ENCODE assay signal across 15 cellular contexts in the genomic region with DNA sequence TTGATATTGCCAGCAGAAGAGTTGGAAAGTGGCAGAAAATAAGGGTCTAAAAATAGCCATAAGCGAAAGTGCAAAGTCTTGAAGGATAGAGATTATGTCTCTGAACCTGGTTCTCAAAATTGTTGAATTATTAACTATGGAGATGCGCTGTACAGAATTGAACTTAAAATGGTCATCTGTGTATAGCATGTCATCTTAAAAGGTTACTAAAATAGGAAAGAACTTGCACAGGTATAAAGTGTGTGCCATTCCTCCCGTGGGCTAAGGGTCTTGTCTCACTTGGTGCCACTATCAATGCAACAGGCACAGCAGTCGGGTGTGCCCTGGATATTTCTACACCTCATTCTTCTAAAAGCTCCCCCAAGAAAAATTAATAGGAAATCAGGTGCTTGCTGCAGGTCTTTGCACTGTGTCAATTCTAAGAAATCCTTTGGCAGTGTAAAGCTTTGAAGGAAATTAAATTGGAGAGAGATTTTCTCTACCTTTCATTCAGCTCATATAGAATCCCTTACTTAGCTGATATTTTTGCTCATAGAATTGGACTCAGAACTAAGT. TPM values are rescaled to one million over a fixed set of nuclear protein-coding genes. Genes with fewer than 3 reads are reported as not detected.
DNase-seq lines count a peak whose midpoint lies in the region; ATAC-seq, FAIRE-seq and TF ChIP-seq lines count a peak whose summit lies in the region.
"Had no signal": no experiment of that assay in that cellular context is flagged by ENCODE, and none has a peak within 500 bp of the region (broad histone marks: within the 10 kb centered on the region; RNA-seq: fewer than 3 reads in every experiment).

No MANE protein-coding gene starts in this region.

- H3K27ac ChIP-seq in body of pancreas (peak overlapping the region; percentile 50 to 92 (median 84)), kidney (ENCODE audit: low read depth in 2 of 2, low read length in 2 of 2) (peak overlapping the region; percentile 63 to 81), A673 (ENCODE audit: low read depth, low read length, poor library complexity, severe bottlenecking) (no peak overlapping the region)

- FAIRE-seq in GM18507 (lab: Jason Lieb, UNC) (peak; percentile 21), kidney (lab: Jason Lieb, UNC) (no peak)

- intact Hi-C loops in body of pancreas (cut with DNase I) (no loop called here), kidney (cut with DNase I) (no loop called here), A673 (cut with micrococcal nuclease; ENCODE audit: unreplicated experiment) (no loop called here)

- 7 to 16% methylated on average over 4 of the region's 4 CpGs for whole genome bisulfite sequencing in body of pancreas, 2 donors

- TF ChIP-seq CTCF in body of pancreas (IDR thresholded peaks at IDR 0.05) (no peak), kidney (IDR thresholded peaks at IDR 0.05; ENCODE audit: borderline replicate concordance, extremely low read depth, insufficient read depth) (no peak), progenitor cell of endocrine pancreas (IDR thresholded peaks at IDR 0.05; ENCODE audit: unreplicated experiment) (no peak), A673 (conservative IDR thresholded peaks at IDR 0.05; ENCODE audit: low read depth, low read length) (no peak)

- no peaks in the 10 kb centered on the region for H3K27me3 Mint-ChIP-seq in progenitor cell of endocrine pancreas

- peaks cover 0 to 6% (median 0%) of the 10 kb centered on the region in 3 donors for H3K9me3 ChIP-seq in body of pancreas
- no peaks in the 10 kb centered on the region for H3K9me3 ChIP-seq in kidney (ENCODE audit: control insufficient read depth in 1 of 2, low read length in 2 of 2)
- H3K9me3 ChIP-seq in A673 (ENCODE audit: low read depth, low read length, poor library complexity, severe bottlenecking), result no peaks in the 10 kb centered on the region
- H3K9me3 ChIP-seq: MG63 had no signal

- no peak for ATAC-seq in body of pancreas
- ATAC-seq: T-cell had no signal

- peaks cover 4% of the 10 kb centered on the region for H3K36me3 Mint-ChIP-seq in progenitor cell of endocrine pancreas (ENCODE audit: insufficient read depth)
- H3K36me3 Mint-ChIP-seq: activated naive CD8-positive, alpha-beta T cell treated with anti-CD3 and anti-CD28 coated beads for 36 hours; memory B cell; T-cell had no signal

- peak overlapping the region; percentile 98 for H3K27ac Mint-ChIP-seq in progenitor cell of endocrine pancreas
- H3K27ac Mint-ChIP-seq: activated naive CD8-positive, alpha-beta T cell treated with anti-CD3 and anti-CD28 coated beads for 36 hours; B cell; memory B cell; T-cell had no signal

- H3K9ac ChIP-seq in kidney (ENCODE audit: low read length in 2 of 2), result peak overlapping the region; percentile 37 to 77

- H3K36me3 ChIP-seq in body of pancreas (replicated peaks in 1 of 2; ENCODE audit: insufficient read depth in 1 of 2, low read depth in 2 of 2) (no peaks in the 10 kb centered on the region), kidney (ENCODE audit: control insufficient read depth in 1 of 2, insufficient read depth in 2 of 2, low read length in 2 of 2) (no peaks in the 10 kb centered on the region), A673 (ENCODE audit: insufficient read depth, low read length, poor library complexity, severe bottlenecking) (no peaks in the 10 kb centered on the region)
- H3K36me3 ChIP-seq: MG63 had no signal

- H3K9me3 Mint-ChIP-seq in progenitor cell of endocrine pancreas (ENCODE audit: low read depth), result no peaks in the 10 kb centered on the region
- H3K9me3 Mint-ChIP-seq: activated naive CD8-positive, alpha-beta T cell treated with anti-CD3 and anti-CD28 coated beads for 36 hours; memory B cell; T-cell had no signal

- H3K4me3 Mint-ChIP-seq in progenitor cell of endocrine pancreas (ENCODE audit: low read depth), result peak overlapping the region; percentile 83
- H3K4me3 Mint-ChIP-seq: activated naive CD8-positive, alpha-beta T cell treated with anti-CD3 and anti-CD28 coated beads for 36 hours; B cell; memory B cell; T-cell had no signal

- CTCF ChIA-PET in A673 (lab: Charles Lee), result no interaction called here
- CTCF ChIA-PET in HEK293T (lab: Yijun Ruan, JAX), result interaction anchor here (0.8 to 1.1 kb wide), 2 partner anchors 31 to 106 kb away, joined by 3 to 5 read pairs; no protein-coding TSS in a partner anchor

- H3K27me3 ChIP-seq in body of pancreas, result no peaks in the 10 kb centered on the region
- H3K27me3 ChIP-seq in A673 (replicated peaks; ENCODE audit: insufficient read depth, low read depth, low read length, poor library complexity), result peaks cover 46% of the 10 kb centered on the region
- H3K27me3 ChIP-seq: MG63 had no signal

- DNase-seq in GM18507 (ENCODE audit: extremely low spot score, insufficient read length, low read depth) (no peak), body of pancreas (no peak), kidney (no peak), progenitor cell of endocrine pancreas (ENCODE audit: low spot score, unreplicated experiment) (no peak), A673 (ENCODE audit: low spot score) (no peak), HEK293T (ENCODE audit: extremely low spot score) (no peak), SHP77 (lab: John Stamatoyannopoulos, UW) (no peak), NCI-H146 (lab: John Stamatoyannopoulos, UW) (no peak)
- DNase-seq: activated CD4-positive, CD25-positive, alpha-beta regulatory T cell treated with anti-CD3 and anti-CD28 coated beads, Interleukin-2, amount 50 U/mL, for 72 hours; activated naive CD8-positive, alpha-beta T cell treated with anti-CD3 and anti-CD28 coated beads for 36 hours; MG63; posterior cingulate gyrus; T-cell had no signal

- POLR2A ChIA-PET in A673 (lab: Charles Lee; ENCODE audit: low non-redundant PET), result no interaction called here
- POLR2A ChIA-PET in HEK293T (lab: Yijun Ruan, JAX), result interaction anchor here (0.8 kb wide), 1 partner anchor 36 kb away, joined by 3 read pairs; no protein-coding TSS in a partner anchor

- peak in 2 of 3 donors; percentile 46 to 49 for TF ChIP-seq POLR2A in body of pancreas (IDR thresholded peaks at IDR 0.05)

- peaks cover 63% of the 10 kb centered on the region for H3K4me1 Mint-ChIP-seq in progenitor cell of endocrine pancreas (ENCODE audit: low read depth)
- H3K4me1 Mint-ChIP-seq: activated naive CD8-positive, alpha-beta T cell treated with anti-CD3 and anti-CD28 coated beads for 36 hours had no signal

- H3K4me3 ChIP-seq in body of pancreas (peak overlapping the region; percentile 5 to 57), kidney (ENCODE audit: low read length in 2 of 2) (peak overlapping the region; percentile 83 to 93), A673 (ENCODE audit: low read depth, low read length, poor library complexity, severe bottlenecking) (no peak overlapping the region)
- H3K4me3 ChIP-seq: MG63 had no signal

- H3K4me1 ChIP-seq in body of pancreas (peaks cover 25% of the 10 kb centered on the region), kidney (ENCODE audit: control insufficient read depth in 1 of 2, insufficient read depth in 1 of 2, low read depth in 1 of 2, low read length in 2 of 2) (no peaks in the 10 kb centered on the region), A673 (ENCODE audit: insufficient read depth, low read length, poor library complexity, severe bottlenecking) (no peaks in the 10 kb centered on the region)

- BruUV-seq in A673 (replicated peaks; lab: Mats Ljungman, UMichigan), result no TSS peak

TF ChIP-seq in HEK293T, 16 proteins besides CTCF, POLR2A, EP300 and RAD21:
- no peak for TF ChIP-seq SP1 (IDR thresholded peaks at IDR 0.05)
- no peak for TF ChIP-seq FOXK2 (IDR thresholded peaks at IDR 0.05)
- TF ChIP-seq, protein P1, sequence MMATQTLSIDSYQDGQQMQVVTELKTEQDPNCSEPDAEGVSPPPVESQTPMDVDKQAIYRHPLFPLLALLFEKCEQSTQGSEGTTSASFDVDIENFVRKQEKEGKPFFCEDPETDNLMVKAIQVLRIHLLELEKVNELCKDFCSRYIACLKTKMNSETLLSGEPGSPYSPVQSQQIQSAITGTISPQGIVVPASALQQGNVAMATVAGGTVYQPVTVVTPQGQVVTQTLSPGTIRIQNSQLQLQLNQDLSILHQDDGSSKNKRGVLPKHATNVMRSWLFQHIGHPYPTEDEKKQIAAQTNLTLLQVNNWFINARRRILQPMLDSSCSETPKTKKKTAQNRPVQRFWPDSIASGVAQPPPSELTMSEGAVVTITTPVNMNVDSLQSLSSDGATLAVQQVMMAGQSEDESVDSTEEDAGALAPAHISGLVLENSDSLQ (IDR thresholded peaks at IDR 0.05), result no peak
- no peak for TF ChIP-seq NFRKB (IDR thresholded peaks at IDR 0.05)
- no peak for TF ChIP-seq LEF1 (IDR thresholded peaks at IDR 0.05; ENCODE audit: borderline replicate concordance)
- TF ChIP-seq TARDBP (IDR thresholded peaks at IDR 0.05), result no peak
- TF ChIP-seq ZNF384 (IDR thresholded peaks at IDR 0.05), result no peak
- no peak for TF ChIP-seq ELF4 (IDR thresholded peaks at IDR 0.05)
- no peak for TF ChIP-seq HDGF (IDR thresholded peaks at IDR 0.05; ENCODE audit: borderline replicate concordance)
- no peak for TF ChIP-seq L3MBTL2 (conservative IDR thresholded peaks at IDR 0.05)
- no peak for TF ChIP-seq ARNT (IDR thresholded peaks at IDR 0.05)
- no peak for TF ChIP-seq BHLHE40 (IDR thresholded peaks at IDR 0.05; ENCODE audit: borderline replicate concordance)
- no peak for TF ChIP-seq FOXA1 (IDR thresholded peaks at IDR 0.05)
- TF ChIP-seq SUZ12 (IDR thresholded peaks at IDR 0.05), result no peak
- TF ChIP-seq CTBP1 (IDR thresholded peaks at IDR 0.05; ENCODE audit: borderline replicate concordance), result no peak
TF ChIP-seq in HEK293T: peak in this region for 0.

RNA-seq across cellular contexts. Expression of a gene that starts 2.4 kb away (rescaled TPM):
- total RNA-seq in body of pancreas, result 100 to 1,000 TPM; 210 to 218 TPM
- total RNA-seq in kidney, result 127 TPM
- polyA plus RNA-seq in kidney (ENCODE audit: insufficient read depth, low read depth, low replicate concordance), result 26.0 TPM
- 92.6 and 94.2 TPM in 2 replicates for total RNA-seq in progenitor cell of endocrine pancreas
- total RNA-seq in A673 (2021), result not detected in 2 replicates
- total RNA-seq: activated naive CD8-positive, alpha-beta T cell treated with anti-CD3 and anti-CD28 coated beads for 36 hours had no signal

Comparison
In these comparisons a context has a peak if more than half of its experiments do, and no peak if none do; other contexts are left out.
1. RNA of a gene that starts 2.4 kb away (total RNA-seq): 210 to 218 TPM in body of pancreas, 127 TPM in kidney (single experiment) and 92.6 to 94.2 TPM in progenitor cell of endocrine pancreas; not detected in A673; every median in the first group is over 10 times any median in the second.